Comparison of ENCODE assay signal across 27 cellular contexts in the genomic region with DNA sequence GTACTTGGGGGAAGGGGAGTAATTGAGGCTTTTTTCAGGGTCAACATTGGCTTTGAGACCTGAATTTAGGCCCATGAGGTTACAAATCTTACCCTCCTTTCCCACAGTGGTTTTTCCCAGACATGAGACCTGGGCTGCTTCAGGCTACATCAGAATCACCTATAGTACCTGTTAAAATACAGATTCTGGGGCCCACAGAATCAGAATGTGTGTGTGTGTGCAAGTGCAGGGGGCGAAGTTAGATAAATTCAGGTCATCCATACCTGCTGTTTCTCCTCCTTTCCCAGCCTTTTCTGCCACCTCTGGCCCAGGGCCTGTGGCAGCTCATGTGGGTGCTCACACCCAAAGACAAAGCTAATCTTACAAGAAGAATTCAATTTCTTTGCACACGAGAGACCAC.
"Had no signal": no experiment of that assay in that cellular context is flagged by ENCODE, and none has a peak within 500 bp of the region (broad histone marks: within the 10 kb centered on the region; RNA-seq: fewer than 3 reads in every experiment).

No MANE protein-coding gene starts in this region.

- FAIRE-seq: islet of Langerhans, kidney, pancreas had no signal

- DNase-seq: immature natural killer cell; kidney; left colon; left lung; lower lobe of right lung; mesenchymal stem cell; naive thymus-derived CD8-positive, alpha-beta T cell; nucleus accumbens; pancreas; posterior cingulate gyrus; right cardiac atrium; stimulated activated CD4-positive, alpha-beta T cell treated with anti-CD3 and anti-CD28 coated beads, Interleukin-12 subunit alpha, Interleukin-12 subunit beta, amount 100 ng/mL, for 4 hours; stimulated activated CD4-positive, alpha-beta T cell treated with anti-CD3 and anti-CD28 coated beads, Interleukin-15, amount 100 ng/mL, for 24 hours; stimulated activated CD4-positive, alpha-beta T cell treated with anti-CD3 and anti-CD28 coated beads, Interleukin-2, amount 100 ng/mL, for 24 hours; stimulated activated CD4-positive, alpha-beta T cell treated with anti-CD3 and anti-CD28 coated beads, Interleukin-4, amount 100 ng/mL, for 1 hour; stimulated activated naive CD4-positive, alpha-beta T cell; tibial artery; trophoblast cell; upper lobe of right lung had no signal

- H3K27ac Mint-ChIP-seq: immature natural killer cell; nephron; stimulated activated naive CD8-positive, alpha-beta T cell treated with anti-CD3 and anti-CD28 coated beads, Interleukin-15, Interleukin-2, amounts not matched to agents 100 ng/mL and 50 ng/mL, for 24 hours had no signal

- H3K36me3 Mint-ChIP-seq: immature natural killer cell; naive thymus-derived CD8-positive, alpha-beta T cell had no signal

- H3K36me3 ChIP-seq: left lung, lower lobe of right lung, pancreas, prostate gland, suprapubic skin, thoracic aorta, tibial artery, upper lobe of right lung had no signal

- H3K27me3 ChIP-seq: pancreas had no signal

- H3K4me3 Mint-ChIP-seq: nephron; neural crest cell; stimulated activated naive CD8-positive, alpha-beta T cell treated with anti-CD3 and anti-CD28 coated beads, Interleukin-15, Interleukin-2, amounts not matched to agents 100 ng/mL and 50 ng/mL, for 24 hours had no signal

- H3K9me3 Mint-ChIP-seq: naive thymus-derived CD8-positive, alpha-beta T cell; nephron; neural crest cell; stimulated activated naive CD8-positive, alpha-beta T cell treated with anti-CD3 and anti-CD28 coated beads, Interleukin-15, Interleukin-2, amounts not matched to agents 100 ng/mL and 50 ng/mL, for 24 hours had no signal

- H3K9me3 ChIP-seq: left lung, lower lobe of right lung, pancreas, prostate gland, suprapubic skin, thoracic aorta, tibial artery, upper lobe of right lung had no signal

- H3K4me3 ChIP-seq: left lung, lower lobe of right lung, pancreas, prostate gland, skin epidermis, suprapubic skin, thoracic aorta, tibial artery, upper lobe of right lung had no signal

- H3K27ac ChIP-seq: left lung, lower lobe of right lung, pancreas, prostate gland, skin epidermis, suprapubic skin, thoracic aorta, tibial artery, upper lobe of right lung had no signal

- H3K4me1 ChIP-seq: pancreas had no signal
